Comparison of ENCODE assay signal across 8 cellular contexts in genomic region chr19:4851551-4852290, GRCh38. TPM values are rescaled to one million over a fixed set of nuclear protein-coding genes. Genes with fewer than 3 reads are reported as not detected.
DNase-seq lines count a peak whose midpoint lies in the region; ATAC-seq, FAIRE-seq and TF ChIP-seq lines count a peak whose summit lies in the region.

No MANE protein-coding gene starts in this region.

- peak; percentile 71 for TF ChIP-seq RAD21 in HCT116 (IDR thresholded peaks at IDR 0.05; ENCODE audit: low read depth)

- BruUV-seq in HCT116 (replicated peaks; lab: Mats Ljungman, UMichigan), result no TSS peak

- in situ Hi-C loops in transverse colon (cut with MboI; ENCODE audit: low pct_ligation_motif_present in 1 of 4, low pct_unique_long_range_greater_than_20kb in 1 of 4, low sequenced_read_pairs in 3 of 4), result loop anchor here in 1 of 4 donors (25.0 kb wide), 1 partner anchor 186 kb away; no protein-coding TSS in a partner anchor

- TF ChIP-seq POLR2A in HCT116 (IDR thresholded peaks at IDR 0.05; ENCODE audit: borderline replicate concordance, extremely low read depth, insufficient read depth, insufficient read length), result no peak
- no peak for TF ChIP-seq POLR2A in transverse colon (IDR thresholded peaks at IDR 0.05)

- H3K4me2 ChIP-seq in HCT116 (ENCODE audit: low read length) (no peak overlapping the region), osteoblast (ENCODE audit: insufficient read depth, low read length) (no peak overlapping the region)

- POLR2A ChIA-PET in BJ (lab: Charles Lee) (no interaction called here), HCT116 (lab: Charles Lee) (interaction anchor here (0.6 to 1.5 kb wide), 2 partner anchors 15 to 42 kb away, joined by 3 to 5 read pairs; partner anchors contain the start of gene PLIN3)

- H3K9me3 ChIP-seq in HCT116 (ENCODE audit: control insufficient read depth in 1 of 2, insufficient read depth in 1 of 2, low read depth in 1 of 2, low read length in 2 of 2) (no peaks in the 10 kb centered on the region), osteoblast (ENCODE audit: low read depth, low read length) (no peaks in the 10 kb centered on the region), transverse colon (no peaks in the 10 kb centered on the region)

- peak; percentile 95 for ATAC-seq in HCT116

- H3K4me1 ChIP-seq in HCT116 (ENCODE audit: control insufficient read depth in 1 of 2, insufficient read depth in 2 of 2, low read length in 2 of 2) (no peaks in the 10 kb centered on the region), osteoblast (ENCODE audit: insufficient read depth, low read length) (no peaks in the 10 kb centered on the region), transverse colon (no peaks in the 10 kb centered on the region)

- DNase-seq in BJ (ENCODE audit: low read depth) (no peak), HCT116 (ENCODE audit: low read depth, low spot score) (no peak), RCC 7860 (ENCODE audit: low spot score) (peak; percentile 94), foreskin melanocyte (peak; percentile 38), osteoblast (ENCODE audit: insufficient read length, low spot score, missing footprints) (peak; percentile 97), transverse colon (peak; percentile 70), NCI-H1694 treated with DMSO at 0.1 percent for 48 hours (lab: John Stamatoyannopoulos, UW) (no peak)
- DNase-seq in activated T-helper 1 cell treated with anti-CD3 and anti-CD28 coated beads, Interleukin-2, amount 50 U/mL, for 16 hours (ENCODE audit: low read depth in 1 of 2, low spot score in 1 of 2), result peak; percentile 66 to 68

- intact Hi-C loops in HCT116 (cut with micrococcal nuclease), result loop anchor here (1.0 kb wide), 1 partner anchor 42 kb away; no protein-coding TSS in a partner anchor
- intact Hi-C loops in transverse colon (cut with DNase I; ENCODE audit: low total_unique reads), result loop anchor here (2.0 kb wide), 1 partner anchor 43 kb away; no protein-coding TSS in a partner anchor

- peak; percentile 96 for FAIRE-seq in RCC 7860 (lab: Jason Lieb, UNC)

- no peak overlapping the region for H3K27ac ChIP-seq in HCT116 (ENCODE audit: low read depth, low read length)
- no peak overlapping the region for H3K27ac ChIP-seq in osteoblast (ENCODE audit: low read depth, low read length)
- H3K27ac ChIP-seq in transverse colon, result no peak overlapping the region

- H2AFZ ChIP-seq in HCT116 (ENCODE audit: low read depth, low read length, poor library complexity, severe bottlenecking) (no peak overlapping the region), osteoblast (ENCODE audit: low read length) (no peak overlapping the region)

- H3K27me3 ChIP-seq in BJ (ENCODE audit: control insufficient read depth, insufficient read depth, low read length), result no peaks in the 10 kb centered on the region
- no peaks in the 10 kb centered on the region for H3K27me3 ChIP-seq in HCT116 (ENCODE audit: insufficient read depth, low read length)
- H3K27me3 ChIP-seq in osteoblast (ENCODE audit: insufficient read depth, low read length), result no peaks in the 10 kb centered on the region
- H3K27me3 ChIP-seq in transverse colon, result no peaks in the 10 kb centered on the region

- H3K79me2 ChIP-seq in HCT116 (ENCODE audit: insufficient read depth, low read length) (peaks cover 3% of the 10 kb centered on the region; the same call in 1 of the 2 replicates), osteoblast (ENCODE audit: insufficient read depth, low read length) (peaks cover 19% of the 10 kb centered on the region)

- no peaks in the 10 kb centered on the region for H3K9me2 ChIP-seq in HCT116 (ENCODE audit: insufficient read depth)

- RAD21 ChIA-PET in HCT116 (lab: Charles Lee; ENCODE audit: low non-redundant PET in 1 of 2, low total read pairs in 2 of 2, uncharacterized antibody in 2 of 2, unreplicated experiment in 2 of 2), result interaction anchor here (0.7 to 1.9 kb wide), 4 partner anchors 42 to 180 kb away, joined by 3 to 14 read pairs (median 7); no protein-coding TSS in a partner anchor

- peaks cover 42% of the 10 kb centered on the region for H3K36me3 ChIP-seq in BJ (ENCODE audit: control insufficient read depth, insufficient read depth, low read length)
- peaks cover 41 to 51% of the 10 kb centered on the region in 2 experiments for H3K36me3 ChIP-seq in HCT116 (ENCODE audit: control insufficient read depth in 1 of 2, insufficient read depth in 2 of 2, low read length in 2 of 2)
- peaks cover 84% of the 10 kb centered on the region for H3K36me3 ChIP-seq in osteoblast (ENCODE audit: insufficient read depth, low read length)
- peaks cover 0 to 8% (median 3%) of the 10 kb centered on the region in 4 donors for H3K36me3 ChIP-seq in transverse colon

- H4K20me1 ChIP-seq in HCT116 (ENCODE audit: insufficient read depth) (no peaks in the 10 kb centered on the region), osteoblast (ENCODE audit: insufficient read depth, low read length) (peaks cover 3% of the 10 kb centered on the region)

- TF ChIP-seq CTCF in BJ (IDR thresholded peaks at IDR 0.05; ENCODE audit: insufficient read depth, low read depth, low read length), result peak; percentile 88
- peak; percentile 44 to 87 (median 87) for TF ChIP-seq CTCF in HCT116 (IDR thresholded peaks at IDR 0.05 in 2 of 3, conservative IDR thresholded peaks at IDR 0.05 in 1 of 3; ENCODE audit: borderline replicate concordance in 1 of 3, insufficient read depth in 1 of 3, low read depth in 2 of 3, low read length in 2 of 3)
- TF ChIP-seq CTCF in osteoblast (IDR thresholded peaks at IDR 0.05; ENCODE audit: extremely low read depth, low read depth, low read length), result peak; percentile 77
- TF ChIP-seq CTCF in transverse colon (IDR thresholded peaks at IDR 0.05), result peak; percentile 82 to 89 (median 88)

- no peak overlapping the region for H3K4me3 ChIP-seq in BJ (ENCODE audit: low read depth, low read length)
- no peak overlapping the region for H3K4me3 ChIP-seq in HCT116 (replicated peaks in 1 of 2; ENCODE audit: low read depth in 1 of 2, low read length in 2 of 2)
- no peak overlapping the region for H3K4me3 ChIP-seq in osteoblast (ENCODE audit: insufficient read depth, low read length)
- H3K4me3 ChIP-seq in transverse colon, result no peak overlapping the region

- CTCF ChIA-PET in BJ (lab: Yijun Ruan, JAX), result interaction anchor here (0.6 to 13.8 kb wide), 23 partner anchors 8 to 387 kb away, joined by 3 to 225 read pairs (median 6); no protein-coding TSS in a partner anchor
- CTCF ChIA-PET in HCT116 (lab: Charles Lee), result interaction anchor here (0.6 to 4.8 kb wide), 14 partner anchors 11 to 180 kb away, joined by 3 to 63 read pairs (median 4); partner anchors contain the start of genes FEM1A and PLIN3

- TF ChIP-seq EP300 in transverse colon (IDR thresholded peaks at IDR 0.05; ENCODE audit: low read depth), result no peak

- 82% methylated on average over 42 of the region's 42 CpGs; no CpG with 5 or more reads in 1 of the 2 donors for WGBS in transverse colon (ENCODE audit: low coverage in 1 of 2), 2 donors

- no peak overlapping the region for H3K9ac ChIP-seq in HCT116 (ENCODE audit: low read length)

TF ChIP-seq in HCT116, 20 proteins besides CTCF, POLR2A, EP300 and RAD21 (continues in another document):
- TF ChIP-seq REST (IDR thresholded peaks at IDR 0.05; ENCODE audit: low read depth), result no peak
- no peak for TF ChIP-seq ELF1 (IDR thresholded peaks at IDR 0.05; ENCODE audit: borderline replicate concordance, low read depth)
- TF ChIP-seq JUND (IDR thresholded peaks at IDR 0.05), result no peak
- TF ChIP-seq CEBPB (IDR thresholded peaks at IDR 0.05; ENCODE audit: low read depth), result no peak
- TF ChIP-seq SP1 (IDR thresholded peaks at IDR 0.05; ENCODE audit: low read depth), result no peak

RNA-seq across cellular contexts. Expression of gene PLIN3, which starts 15.7 kb away (rescaled TPM):
- 128 and 211 TPM in 2 replicates for polyA plus RNA-seq in BJ (2011; rRNA removed)
- polyA minus RNA-seq in BJ (2011; rRNA and poly(A)+ RNA removed), result 118 and 138 TPM in 2 replicates
- total RNA-seq in HCT116 (2021; ENCODE audit: unreplicated experiment) (207 TPM), osteoblast (224 and 260 TPM in 2 replicates), transverse colon (10 to 100 TPM; 27.5 to 85.5 (median 77.1) TPM)
- 219 and 273 TPM in 2 replicates for polyA plus RNA-seq in HCT116 (2012)

RNA-seq across cellular contexts. Expression of gene TICAM1, which starts 20.2 kb away (rescaled TPM):
- 1.7 and 1.9 TPM in 2 replicates for polyA plus RNA-seq in BJ (2011; rRNA removed)
- 1.7 and 3.4 TPM in 2 replicates for polyA minus RNA-seq in BJ (2011; rRNA and poly(A)+ RNA removed)
- total RNA-seq in HCT116 (2021; ENCODE audit: unreplicated experiment), result 28.7 TPM
- polyA plus RNA-seq in HCT116 (2012), result 30.0 and 33.1 TPM in 2 replicates
- 2.7 and 3.3 TPM in 2 replicates for total RNA-seq in osteoblast
- total RNA-seq in transverse colon, result 10 to 100 TPM; 17.7 to 66.6 (median 20.8) TPM

RNA-seq across cellular contexts. Expression of gene ARRDC5, which starts 51.0 kb away (rescaled TPM):
- not detected in 2 replicates for polyA plus RNA-seq in BJ (2011; rRNA removed)
- polyA minus RNA-seq in BJ (2011; rRNA and poly(A)+ RNA removed), result not detected in 2 replicates
- not detected for total RNA-seq in HCT116 (2021; ENCODE audit: unreplicated experiment)
- not detected in 2 replicates for polyA plus RNA-seq in HCT116 (2012)
- 0.29 and 0.36 TPM in 2 replicates for total RNA-seq in osteoblast
- 1 to 10 TPM in 1 of 4 donors, not detected in 3; 1.3 TPM for total RNA-seq in transverse colon

RNA-seq across cellular contexts. Expression of gene UHRF1, which starts 57.6 kb away (rescaled TPM):
- polyA plus RNA-seq in BJ (2011; rRNA removed), result 6.1 and 10.3 TPM in 2 replicates
- polyA minus RNA-seq in BJ (2011; rRNA and poly(A)+ RNA removed), result 8.0 and 9.0 TPM in 2 replicates
- total RNA-seq in HCT116 (2021; ENCODE audit: unreplicated experiment) (109 TPM), osteoblast (7.4 and 7.6 TPM in 2 replicates), transverse colon (10 to 100 TPM in 2 of 4 donors, 1 to 10 TPM in 2; 2.9 to 41.2 (median 12.0) TPM)
- 41.2 and 41.3 TPM in 2 replicates for polyA plus RNA-seq in HCT116 (2012)

Comparison
In these comparisons a context has a peak if more than half of its experiments do, and no peak if none do; other contexts are left out.
1. DNase-seq: peak in RCC 7860 (single experiment), activated T-helper 1 cell treated with anti-CD3 and anti-CD28 coated beads, Interleukin-2, amount 50 U/mL, for 16 hours (2 of 2), foreskin melanocyte (single experiment), osteoblast (single experiment) and transverse colon (single experiment); none in BJ (single experiment), HCT116 (single experiment) and NCI-H1694 treated with DMSO at 0.1 percent for 48 hours (single experiment).
2. Peak in every context shown above with its lines, with median percentiles within 50 percentile points of each other: CTCF ChIP-seq.